21 cellular contexts compared by ENCODE assay signal in the genomic region with DNA sequence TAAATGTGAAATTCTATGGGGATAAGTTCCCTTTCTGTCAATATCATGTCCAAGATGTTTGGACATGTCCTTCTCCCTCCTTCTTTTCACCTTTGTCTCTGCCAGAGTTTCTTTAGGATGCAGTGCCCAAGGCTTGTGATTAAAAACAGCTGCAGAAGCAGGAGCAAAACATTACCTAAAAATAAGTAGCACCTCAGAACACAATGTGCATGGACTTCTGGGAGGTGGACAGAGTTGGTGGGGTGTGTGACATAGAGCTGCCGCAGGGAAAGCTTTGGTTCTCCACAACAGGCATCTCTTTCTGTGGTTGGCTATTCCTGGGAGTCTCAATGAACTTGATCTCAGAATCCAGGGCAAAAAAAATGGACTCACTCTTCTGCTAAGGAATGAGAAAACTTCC.
"Had no signal": no experiment of that assay in that cellular context is flagged by ENCODE, and none has a peak within 500 bp of the region (broad histone marks: within the 10 kb centered on the region; RNA-seq: fewer than 3 reads in every experiment).

No MANE protein-coding gene starts in this region.

- H3K27ac Mint-ChIP-seq: mesothelial cell of epicardium; naive thymus-derived CD4-positive, alpha-beta T cell had no signal

- H3K4me3 Mint-ChIP-seq: mesothelial cell of epicardium; naive thymus-derived CD4-positive, alpha-beta T cell had no signal

- H3K4me1 Mint-ChIP-seq: mesothelial cell of epicardium; naive thymus-derived CD4-positive, alpha-beta T cell had no signal

- DNase-seq: dermis blood vessel endothelial cell; dorsolateral prefrontal cortex; effector CD4-positive, alpha-beta T cell; effector memory CD4-positive, alpha-beta T cell; erythroblast; foreskin keratinocyte; glutamatergic neuron; head of caudate nucleus; heart right ventricle; hippocampal formation; left cardiac atrium; left lung; left ventricle myocardium superior; lower lobe of right lung; mesenchymal stem cell; mucosa of descending colon; naive thymus-derived CD4-positive, alpha-beta T cell had no signal

- ATAC-seq: esophagus mucosa; foreskin keratinocyte; heart right ventricle; left cardiac atrium; left lung; left ventricle myocardium superior; lower lobe of right lung; mucosa of descending colon; naive thymus-derived CD4-positive, alpha-beta T cell had no signal

- H3K36me3 ChIP-seq: heart right ventricle, left lung, lower lobe of right lung had no signal

- H3K4me3 ChIP-seq: coronary artery, dorsolateral prefrontal cortex, heart right ventricle, left lung, lower lobe of right lung, mucosa of descending colon had no signal

- H3K9me3 ChIP-seq: heart right ventricle, left lung, lower lobe of right lung, mucosa of descending colon had no signal

- H3K4me1 ChIP-seq: foreskin keratinocyte, heart right ventricle, left lung, lower lobe of right lung had no signal

- H3K36me3 Mint-ChIP-seq: mesothelial cell of epicardium; naive thymus-derived CD4-positive, alpha-beta T cell had no signal

- H3K27ac ChIP-seq: coronary artery, dorsolateral prefrontal cortex, epithelial cell of prostate, foreskin keratinocyte, heart right ventricle, left lung, lower lobe of right lung had no signal
